Comparison of ENCODE assay signal across 9 cellular contexts in the genomic region with DNA sequence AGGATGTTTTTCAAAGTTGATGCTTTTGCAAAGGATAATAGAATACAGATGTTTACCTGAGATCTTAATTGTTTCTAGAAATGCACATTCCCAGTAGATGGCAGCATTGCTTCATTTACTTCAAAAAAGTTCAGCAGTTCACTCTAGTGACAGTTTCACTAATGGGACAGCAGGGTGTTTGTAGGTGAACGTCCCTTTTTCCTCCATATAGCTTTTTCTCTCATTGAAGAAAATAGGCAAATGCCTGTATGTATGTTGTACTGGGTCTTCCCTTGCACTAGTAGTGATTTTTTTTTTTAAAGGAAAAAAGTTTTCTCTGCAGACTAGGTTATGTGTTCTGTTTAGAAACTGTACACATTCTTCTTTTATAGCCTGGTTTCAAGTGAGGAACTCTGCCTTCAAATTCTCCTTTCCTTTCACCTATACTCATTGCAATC.
DNase-seq lines count a peak whose midpoint lies in the region; ATAC-seq and TF ChIP-seq lines count a peak whose summit lies in the region.
"Had no signal": no experiment of that assay in that cellular context is flagged by ENCODE, and none has a peak within 500 bp of the region (broad histone marks: within the 10 kb centered on the region; RNA-seq: fewer than 3 reads in every experiment).

No MANE protein-coding gene starts in this region.

- peak; percentile 57 for ATAC-seq in HG02571 (IDR thresholded peaks at IDR 0.05; ENCODE audit: unreplicated experiment)

- H3K36me3 ChIP-seq in GM06990 (ENCODE audit: control insufficient read depth, insufficient read depth, low read length) = no peaks in the 10 kb centered on the region
- H3K36me3 ChIP-seq in WERI-Rb-1 = no peaks in the 10 kb centered on the region

- H3K27ac ChIP-seq in WERI-Rb-1 = no peak overlapping the region
- H3K27ac ChIP-seq: SJSA1 had no signal

- H3K9me3 ChIP-seq in WERI-Rb-1 (ENCODE audit: severe bottlenecking) = no peaks in the 10 kb centered on the region
- H3K9me3 ChIP-seq: SJSA1 had no signal

- TF ChIP-seq CTCF in AG10803 (conservative IDR thresholded peaks at IDR 0.05; ENCODE audit: low read length) = peak; percentile 71
- peak; percentile 53 for TF ChIP-seq CTCF in GM06990 (IDR thresholded peaks at IDR 0.05; ENCODE audit: insufficient read depth, low read length, poor library complexity, severe bottlenecking)
- peak; percentile 64 for TF ChIP-seq CTCF in WERI-Rb-1 (IDR thresholded peaks at IDR 0.05; ENCODE audit: low read depth, low read length)

- H3K4me3 ChIP-seq in AG10803 (ENCODE audit: low read length) (no peak overlapping the region), GM06990 (replicated peaks; ENCODE audit: low read depth, low read length) (no peak overlapping the region), WERI-Rb-1 (ENCODE audit: low read depth, low read length) (no peak overlapping the region)
- H3K4me3 ChIP-seq: SJSA1 had no signal

- DNase-seq in AG10803 (ENCODE audit: low read depth) (peak; percentile 55), GM06990 (ENCODE audit: extremely low read depth, insufficient read length) (no peak), NCI-H1105 treated with DMSO at 0.1 percent for 48 hours (lab: John Stamatoyannopoulos, UW) (peak; percentile 33), WERI-Rb-1 (peak; percentile 26), germinal center (ENCODE audit: low spot score) (peak; percentile 54), retina (peak; percentile 41)
- no peak for DNase-seq in stimulated activated CD4-positive, alpha-beta T cell treated with anti-CD3 and anti-CD28 coated beads, Interleukin-15, amount 100 ng/mL, for 24 hours

- no peaks in the 10 kb centered on the region for H3K27me3 ChIP-seq in GM06990 (replicated peaks; ENCODE audit: control insufficient read depth, insufficient read depth, low read length)
- no peaks in the 10 kb centered on the region for H3K27me3 ChIP-seq in WERI-Rb-1 (ENCODE audit: insufficient read depth, low read depth, severe bottlenecking)
- H3K27me3 ChIP-seq: SJSA1 had no signal

Comparison
In these comparisons a context has a peak if more than half of its experiments do, and no peak if none do; other contexts are left out.
1. DNase-seq: peak in AG10803 (single experiment), NCI-H1105 treated with DMSO at 0.1 percent for 48 hours (single experiment), WERI-Rb-1 (single experiment), germinal center (single experiment) and retina (single experiment); none in GM06990 (single experiment) and stimulated activated CD4-positive, alpha-beta T cell treated with anti-CD3 and anti-CD28 coated beads, Interleukin-15, amount 100 ng/mL, for 24 hours (single experiment).
2. Peak in every context shown above with its lines, with median percentiles within 50 percentile points of each other: CTCF ChIP-seq.